Comparison of ENCODE assay signal across 7 cellular contexts in the genomic region with DNA sequence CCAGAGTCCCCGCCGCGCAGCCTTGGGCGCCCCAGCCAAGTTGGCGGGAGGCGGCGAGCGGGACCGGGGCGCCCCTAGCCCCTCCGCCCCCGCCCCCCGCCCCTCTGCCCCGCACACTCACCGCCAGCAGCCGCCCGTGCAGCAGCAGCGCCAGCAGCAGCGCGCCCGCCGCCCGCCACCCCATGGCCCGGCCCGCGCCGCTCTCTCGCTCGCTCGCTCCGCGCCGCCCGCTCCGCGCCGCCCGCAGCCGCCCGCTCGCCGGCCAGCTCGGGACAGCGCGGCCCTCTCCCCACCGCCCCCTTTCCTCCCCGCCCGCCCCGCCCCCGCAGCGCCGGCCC. TPM values are rescaled to one million over a fixed set of nuclear protein-coding genes. Genes with fewer than 3 reads are reported as not detected.
DNase-seq lines count a peak whose midpoint lies in the region; ATAC-seq and TF ChIP-seq lines count a peak whose summit lies in the region.

Gene HSPG2, minus strand, starts transcription at position 277 of the 338 bp plus-strand sequence. Its CDS starts 93 bp downstream, at position 184.

- peaks cover 1 to 16% (median 2%) of the 10 kb centered on the region in 3 donors for H3K27me3 Mint-ChIP-seq in immature natural killer cell (ENCODE audit: low read depth in 3 of 3)
- H3K27me3 Mint-ChIP-seq in stimulated activated naive CD8-positive, alpha-beta T cell treated with anti-CD3 and anti-CD28 coated beads, Interleukin-15, amount 100 ng/mL, for 72 hours = peaks cover 20% of the 10 kb centered on the region

- H3K9me3 Mint-ChIP-seq in immature natural killer cell = peaks cover 0 to 1% (median 0%) of the 10 kb centered on the region in 6 donors
- H3K9me3 Mint-ChIP-seq in stimulated activated naive CD8-positive, alpha-beta T cell treated with anti-CD3 and anti-CD28 coated beads, Interleukin-15, amount 100 ng/mL, for 72 hours = no peaks in the 10 kb centered on the region

- H3K36me3 ChIP-seq in ascending aorta = no peaks in the 10 kb centered on the region

- no peaks in the 10 kb centered on the region for H3K36me3 Mint-ChIP-seq in immature natural killer cell

- peak within 1 kb of the TSS; percentile 79 to 94 (median 88) for H3K4me3 Mint-ChIP-seq in immature natural killer cell
- peak within 1 kb of the TSS; percentile 81 to 90 for H3K4me3 Mint-ChIP-seq in stimulated activated naive CD8-positive, alpha-beta T cell treated with anti-CD3 and anti-CD28 coated beads, Interleukin-15, amount 100 ng/mL, for 72 hours

- H3K4me3 ChIP-seq in ascending aorta = peak within 1 kb of the TSS; percentile 75 to 95

- peaks cover 7 to 11% of the 10 kb centered on the region in 2 donors for H3K4me1 Mint-ChIP-seq in immature natural killer cell
- peaks cover 46% of the 10 kb centered on the region for H3K4me1 Mint-ChIP-seq in stimulated activated naive CD8-positive, alpha-beta T cell treated with anti-CD3 and anti-CD28 coated beads, Interleukin-15, amount 100 ng/mL, for 72 hours

- H3K27ac Mint-ChIP-seq in immature natural killer cell = peak within 1 kb of the TSS in 4 of 6 donors; percentile 23 to 91 (median 61)
- H3K27ac Mint-ChIP-seq in stimulated activated naive CD8-positive, alpha-beta T cell treated with anti-CD3 and anti-CD28 coated beads, Interleukin-15, amount 100 ng/mL, for 72 hours = peak within 1 kb of the TSS; percentile 46 to 78

- DNase-seq in ascending aorta (ENCODE audit: low spot score in 2 of 2) (no peak), immature natural killer cell (no peak), NCI-H2196 (lab: John Stamatoyannopoulos, UW; ENCODE audit: unreplicated experiment) (no peak), AG08396 (ENCODE audit: low spot score) (no peak)
- no peak for DNase-seq in stimulated activated naive CD8-positive, alpha-beta T cell treated with anti-CD3 and anti-CD28 coated beads, Interleukin-15, amount 100 ng/mL, for 72 hours
- DNase-seq in NK-92 treated with Interleukin-12 subunit alpha and Interleukin-12 subunit beta, amount 100 ng/mL, for 24 hours (lab: John Stamatoyannopoulos, UW) = no peak

- no peak for TF ChIP-seq CTCF in ascending aorta (IDR thresholded peaks at IDR 0.05)

- intact Hi-C loops in ascending aorta (cut with DNase I) = loop anchor here (2.0 to 10.0 kb wide), 2 partner anchors 38 to 602 kb away; no protein-coding TSS in a partner anchor

- H3K27ac ChIP-seq in ascending aorta = peak within 1 kb of the TSS; percentile 96 to 98

- H3K9me3 ChIP-seq in ascending aorta = no peaks in the 10 kb centered on the region

- H3K27me3 ChIP-seq in ascending aorta = no peaks in the 10 kb centered on the region

- peaks cover 21 to 65% of the 10 kb centered on the region in 2 donors for H3K4me1 ChIP-seq in ascending aorta

- peak; percentile 6 for ATAC-seq in HG03442 (IDR thresholded peaks at IDR 0.05; ENCODE audit: unreplicated experiment)
- peak; percentile 64 for ATAC-seq in stimulated activated naive CD8-positive, alpha-beta T cell treated with anti-CD3 and anti-CD28 coated beads, Interleukin-15, amount 100 ng/mL, for 72 hours

RNA-seq across cellular contexts. Expression of gene HSPG2, which starts in this region (rescaled TPM):
- total RNA-seq in ascending aorta = 1,294 TPM
- under 1 TPM in 1 of 3 donors, not detected in 2; 0.19 TPM for polyA plus RNA-seq in immature natural killer cell
